ENCODE assay signal across 18 cellular contexts in genomic region chr17:16977932-16978331, GRCh38. TPM values are rescaled to one million over a fixed set of nuclear protein-coding genes. Genes with fewer than 3 reads are reported as not detected.
DNase-seq lines count a peak whose midpoint lies in the region; ATAC-seq and TF ChIP-seq lines count a peak whose summit lies in the region.
"Had no signal": no experiment of that assay in that cellular context is flagged by ENCODE, and none has a peak within 500 bp of the region (broad histone marks: within the 10 kb centered on the region; RNA-seq: fewer than 3 reads in every experiment).

No MANE protein-coding gene starts in this region.

- TF ChIP-seq CTCF in GM12865 (IDR thresholded peaks at IDR 0.05; ENCODE audit: insufficient read depth, low read depth, low read length, missing control alignments): no peak

- DNase-seq in A172 (ENCODE audit: low spot score): peak; percentile 68
- DNase-seq in GM12865 (ENCODE audit: low read depth): peak; percentile 65
- peak; percentile 40 for DNase-seq in RPMI7951 (ENCODE audit: low read depth)
- DNase-seq in iris pigment epithelial cell (ENCODE audit: low read depth): peak; percentile 48
- DNase-seq in globus pallidus (ENCODE audit: low spot score): no peak
- DNase-seq in activated CD4-positive, alpha-beta T cell treated with anti-CD3 and anti-CD28 coated beads for 4 hours: no peak
- DNase-seq: activated CD4-positive, alpha-beta T cell treated with anti-CD3 and anti-CD28 coated beads for 48 hours; activated naive CD8-positive, alpha-beta T cell treated with anti-CD3 and anti-CD28 coated beads, Interleukin-2, amount 10 ng/mL, durations not matched to agents 7 days and 5 days; NCI-H2081; NCI-H774; right cardiac atrium; stimulated activated CD4-positive, alpha-beta T cell treated with anti-CD3 and anti-CD28 coated beads, Interleukin-4, amount 100 ng/mL, for 4 hours; upper lobe of left lung had no signal

- H3K4me3 ChIP-seq in GM12865 (ENCODE audit: low read depth, low read length): peak overlapping the region; percentile 58
- H3K4me3 ChIP-seq: upper lobe of left lung had no signal

- ATAC-seq in GM18873 (IDR thresholded peaks at IDR 0.05; ENCODE audit: low FRiP score, unreplicated experiment): no peak
- no peak for ATAC-seq in GM21529 (IDR thresholded peaks at IDR 0.05; ENCODE audit: unreplicated experiment)
- ATAC-seq: right cardiac atrium had no signal

RNA-seq across cellular contexts. Expression of gene TNFRSF13B, which starts 6.0 kb away (rescaled TPM):
- total RNA-seq in A172 (2014; rRNA removed; shearing (Covaris generic)): not detected in 2 replicates
- not detected in 2 replicates for total RNA-seq in RPMI7951 (2014; rRNA removed; shearing (Covaris generic))
- total RNA-seq: A673; activated naive CD8-positive, alpha-beta T cell treated with anti-CD3 and anti-CD28 coated beads, Interleukin-2, amount 10 ng/mL, durations not matched to agents 7 days and 5 days; neural crest cell; right cardiac atrium; T-helper 2 cell treated with Interferon-gamma antibody and Interleukin-4, amounts not matched to agents 100 ng/mL and 5 ng/mL, for 36 hours had no signal

Comparison
In these comparisons a context has a peak if more than half of its experiments do, and no peak if none do; other contexts are left out.
1. DNase-seq: peak in A172 (single experiment), GM12865 (single experiment), RPMI7951 (single experiment) and iris pigment epithelial cell (single experiment); none in globus pallidus (single experiment) and activated CD4-positive, alpha-beta T cell treated with anti-CD3 and anti-CD28 coated beads for 4 hours (0 of 2).